In genomic region chr2:197092431-197092830, GRCh38 we compare ENCODE assay signal across 12 cellular contexts.
A peak's percentile ranks its signal among the peaks of the same experiment; 100 is the strongest.
DNase-seq lines count a peak whose midpoint lies in the region; ATAC-seq and TF ChIP-seq lines count a peak whose summit lies in the region.
"Had no signal": no experiment of that assay in that cellular context is flagged by ENCODE, and none has a peak within 500 bp of the region (broad histone marks: within the 10 kb centered on the region; RNA-seq: fewer than 3 reads in every experiment).

No MANE protein-coding gene starts in this region.

- TF ChIP-seq CTCF in brain (conservative IDR thresholded peaks at IDR 0.05) (no peak), mesothelial cell of epicardium (IDR thresholded peaks at IDR 0.05; ENCODE audit: unreplicated experiment) (no peak)

- H3K27ac Mint-ChIP-seq in brain (peak overlapping the region; percentile 47 to 90 (median 69)), mesothelial cell of epicardium (peak overlapping the region; percentile 54)

- ATAC-seq in GM18517 (IDR thresholded peaks at IDR 0.05; ENCODE audit: unreplicated experiment) (no peak), HG02938 (IDR thresholded peaks at IDR 0.05; ENCODE audit: unreplicated experiment) (no peak)
- ATAC-seq: HCT116 had no signal

- H3K4me3 Mint-ChIP-seq in brain (peak overlapping the region in 4 of 5 experiments; percentile 11 to 51 (median 34)), mesothelial cell of epicardium (no peak overlapping the region)

- H3K27me3 Mint-ChIP-seq in brain (no peaks in the 10 kb centered on the region), mesothelial cell of epicardium (ENCODE audit: low read depth) (no peaks in the 10 kb centered on the region)

- H3K9me3 Mint-ChIP-seq in brain (no peaks in the 10 kb centered on the region), mesothelial cell of epicardium (no peaks in the 10 kb centered on the region)

- H3K4me1 Mint-ChIP-seq in brain (peaks cover 78% of the 10 kb centered on the region), mesothelial cell of epicardium (peaks cover 60% of the 10 kb centered on the region)

- DNase-seq in AG20443 (ENCODE audit: low spot score) = peak; percentile 63
- DNase-seq in NCI-H1092 treated with DMSO at 0.1 percent for 48 hours (lab: John Stamatoyannopoulos, UW) = peak; percentile 13
- DNase-seq in mesothelial cell of epicardium (ENCODE audit: low spot score in 2 of 2, unreplicated experiment in 2 of 2) = no peak
- DNase-seq in occipital lobe (lab: John Stamatoyannopoulos, UW) = no peak
- no peak for DNase-seq in NCI-H2081 treated with DMSO at 0.1 percent for 48 hours (lab: John Stamatoyannopoulos, UW)
- DNase-seq: DMS153, NCI-H2107, upper lobe of left lung had no signal

- peaks cover 5% of the 10 kb centered on the region for H3K36me3 Mint-ChIP-seq in brain
- no peaks in the 10 kb centered on the region for H3K36me3 Mint-ChIP-seq in mesothelial cell of epicardium

Comparison
In these comparisons a context has a peak if more than half of its experiments do, and no peak if none do; other contexts are left out.
1. DNase-seq: peak in AG20443 (single experiment) and NCI-H1092 treated with DMSO at 0.1 percent for 48 hours (single experiment); none in mesothelial cell of epicardium (0 of 2), occipital lobe (single experiment) and NCI-H2081 treated with DMSO at 0.1 percent for 48 hours (single experiment).